12 cellular contexts compared by ENCODE assay signal in the genomic region with DNA sequence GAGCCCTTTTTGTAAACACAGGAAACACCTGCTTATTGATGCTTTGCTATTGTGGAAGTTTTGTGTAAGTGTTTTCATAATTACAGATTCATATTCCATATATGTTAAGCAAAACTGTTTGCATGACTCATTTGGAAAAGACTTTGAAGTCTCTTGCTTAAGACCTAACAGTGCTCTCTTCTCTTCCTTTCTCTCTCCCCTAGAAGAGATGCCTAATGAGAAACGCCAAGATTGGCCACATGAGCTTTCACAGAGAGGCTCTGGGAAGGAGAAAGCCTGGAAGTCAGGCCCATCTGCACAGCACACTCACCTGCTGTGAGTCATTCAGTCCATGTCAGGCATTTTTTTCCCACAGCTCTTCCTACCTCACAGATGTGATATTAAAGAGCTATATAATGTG.
DNase-seq lines count a peak whose midpoint lies in the region; ATAC-seq and TF ChIP-seq lines count a peak whose summit lies in the region.
"Had no signal": no experiment of that assay in that cellular context is flagged by ENCODE, and none has a peak within 500 bp of the region (broad histone marks: within the 10 kb centered on the region; RNA-seq: fewer than 3 reads in every experiment).

No MANE protein-coding gene starts in this region.

- H3K9me3 ChIP-seq in esophagus muscularis mucosa (no peaks in the 10 kb centered on the region), suprapubic skin (no peaks in the 10 kb centered on the region)

- peaks cover 7 to 9% (median 9%) of the 10 kb centered on the region in 4 donors for H3K4me1 ChIP-seq in esophagus muscularis mucosa
- peaks cover 8% of the 10 kb centered on the region for H3K4me1 ChIP-seq in suprapubic skin

- H3K4me3 ChIP-seq in AG10803 (ENCODE audit: low read length), result no peak overlapping the region
- H3K4me3 ChIP-seq in fibroblast of villous mesenchyme (ENCODE audit: low read depth, low read length), result no peak overlapping the region
- no peak overlapping the region for H3K4me3 ChIP-seq in esophagus muscularis mucosa
- no peak overlapping the region for H3K4me3 ChIP-seq in suprapubic skin
- H3K4me3 ChIP-seq: coronary artery had no signal

- no peak for TF ChIP-seq EP300 in esophagus muscularis mucosa (IDR thresholded peaks at IDR 0.05)
- TF ChIP-seq EP300 in suprapubic skin (IDR thresholded peaks at IDR 0.05), result no peak

- H3K27ac ChIP-seq in esophagus muscularis mucosa (replicated peaks in 1 of 4) (no peak overlapping the region), suprapubic skin (no peak overlapping the region)
- H3K27ac ChIP-seq: coronary artery had no signal

- peak; percentile 51 for ATAC-seq in HG02852 (IDR thresholded peaks at IDR 0.05; ENCODE audit: unreplicated experiment)
- peak; percentile 36; the same call in 2 of the 3 replicates for ATAC-seq in SK-N-SH treated with all-trans-retinoic acid at 6 μM for 48 hours
- ATAC-seq in HG02588 (IDR thresholded peaks at IDR 0.05; ENCODE audit: unreplicated experiment), result no peak
- ATAC-seq: activated CD4-positive, CD25-positive, alpha-beta regulatory T cell treated with anti-CD3 and anti-CD28 coated beads, Interleukin-2, amount 50 U/mL, for 24 hours had no signal

- DNase-seq in AG10803 (ENCODE audit: low read depth), result peak; percentile 33
- DNase-seq in fibroblast of villous mesenchyme (ENCODE audit: low read depth), result peak; percentile 69
- no peak for DNase-seq in NCI-H1694 treated with DMSO at 0.1 percent for 48 hours (lab: John Stamatoyannopoulos, UW)
- no peak for DNase-seq in esophagus muscularis mucosa (ENCODE audit: extremely low spot score)
- no peak for DNase-seq in suprapubic skin (ENCODE audit: low spot score in 2 of 2)
- DNase-seq: naive B cell, SHP77 had no signal

- TF ChIP-seq POLR2A in esophagus muscularis mucosa (IDR thresholded peaks at IDR 0.05; ENCODE audit: low read depth) (no peak), suprapubic skin (IDR thresholded peaks at IDR 0.05) (no peak)

- no peaks in the 10 kb centered on the region for H3K27me3 ChIP-seq in esophagus muscularis mucosa
- no peaks in the 10 kb centered on the region for H3K27me3 ChIP-seq in suprapubic skin

- H3K36me3 ChIP-seq in esophagus muscularis mucosa (no peaks in the 10 kb centered on the region), suprapubic skin (no peaks in the 10 kb centered on the region)

- intact Hi-C loops in esophagus muscularis mucosa (cut with DNase I), result no loop called here

- WGBS in esophagus muscularis mucosa, result 38% methylated on average over 1 of the region's 1 CpG
- 0% methylated on average over 1 of the region's 1 CpG for WGBS in suprapubic skin

- TF ChIP-seq CTCF in AG10803 (conservative IDR thresholded peaks at IDR 0.05; ENCODE audit: low read length), result no peak
- no peak for TF ChIP-seq CTCF in fibroblast of villous mesenchyme (IDR thresholded peaks at IDR 0.05; ENCODE audit: insufficient read depth, low read depth, low read length)
- no peak for TF ChIP-seq CTCF in esophagus muscularis mucosa (IDR thresholded peaks at IDR 0.05)
- TF ChIP-seq CTCF in suprapubic skin (IDR thresholded peaks at IDR 0.05), result no peak

TF ChIP-seq in SK-N-SH treated with all-trans-retinoic acid at 6 μM for 48 hours, 23 proteins besides CTCF, POLR2A, EP300 and RAD21:
- TF ChIP-seq BACH2 (CRISPR knock-in tag; IDR thresholded peaks at IDR 0.05; ENCODE audit: borderline replicate concordance) (no peak), ZC3H10 (CRISPR knock-in tag; IDR thresholded peaks at IDR 0.05) (no peak), TOX (CRISPR knock-in tag; IDR thresholded peaks at IDR 0.05; ENCODE audit: borderline replicate concordance) (no peak)
- TF ChIP-seq, protein P1, sequence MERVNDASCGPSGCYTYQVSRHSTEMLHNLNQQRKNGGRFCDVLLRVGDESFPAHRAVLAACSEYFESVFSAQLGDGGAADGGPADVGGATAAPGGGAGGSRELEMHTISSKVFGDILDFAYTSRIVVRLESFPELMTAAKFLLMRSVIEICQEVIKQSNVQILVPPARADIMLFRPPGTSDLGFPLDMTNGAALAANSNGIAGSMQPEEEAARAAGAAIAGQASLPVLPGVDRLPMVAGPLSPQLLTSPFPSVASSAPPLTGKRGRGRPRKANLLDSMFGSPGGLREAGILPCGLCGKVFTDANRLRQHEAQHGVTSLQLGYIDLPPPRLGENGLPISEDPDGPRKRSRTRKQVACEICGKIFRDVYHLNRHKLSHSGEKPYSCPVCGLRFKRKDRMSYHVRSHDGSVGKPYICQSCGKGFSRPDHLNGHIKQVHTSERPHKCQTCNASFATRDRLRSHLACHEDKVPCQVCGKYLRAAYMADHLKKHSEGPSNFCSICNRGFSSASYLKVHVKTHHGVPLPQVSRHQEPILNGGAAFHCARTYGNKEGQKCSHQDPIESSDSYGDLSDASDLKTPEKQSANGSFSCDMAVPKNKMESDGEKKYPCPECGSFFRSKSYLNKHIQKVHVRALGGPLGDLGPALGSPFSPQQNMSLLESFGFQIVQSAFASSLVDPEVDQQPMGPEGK (CRISPR knock-in tag; IDR thresholded peaks at IDR 0.05; ENCODE audit: borderline replicate concordance), result no peak

Comparison
In these comparisons a context has a peak if more than half of its experiments do, and no peak if none do; other contexts are left out.
1. DNase-seq: peak in AG10803 (single experiment) and fibroblast of villous mesenchyme (single experiment); none in NCI-H1694 treated with DMSO at 0.1 percent for 48 hours (single experiment), esophagus muscularis mucosa (single experiment) and suprapubic skin (0 of 2).